ENCODE assay signal across 17 cellular contexts in genomic region chr10:119759832-119760231, GRCh38. TPM values are rescaled to one million over a fixed set of nuclear protein-coding genes. Genes with fewer than 3 reads are reported as not detected.
DNase-seq lines count a peak whose midpoint lies in the region; ATAC-seq and TF ChIP-seq lines count a peak whose summit lies in the region.
"Had no signal": no experiment of that assay in that cellular context is flagged by ENCODE, and none has a peak within 500 bp of the region (broad histone marks: within the 10 kb centered on the region; RNA-seq: fewer than 3 reads in every experiment).

No MANE protein-coding gene starts in this region.

- no peak overlapping the region for H3K14ac ChIP-seq in mesenchymal stem cell (ENCODE audit: low read length in 2 of 2)

- no peak overlapping the region for H3K23ac ChIP-seq in mesenchymal stem cell (ENCODE audit: low read length in 2 of 2)

- H2AK5ac ChIP-seq in mesenchymal stem cell (ENCODE audit: low read length, severe bottlenecking): no peak overlapping the region

- H3K27ac ChIP-seq in mesenchymal stem cell (ENCODE audit: low read length, poor library complexity, severe bottlenecking) (peak overlapping the region; percentile 73), upper lobe of right lung (no peak overlapping the region)
- H3K27ac ChIP-seq: HL-60, SJCRH30 had no signal

- no peaks in the 10 kb centered on the region for H3K9me3 ChIP-seq in mesenchymal stem cell (ENCODE audit: control insufficient read depth, low read length)
- no peaks in the 10 kb centered on the region for H3K9me3 ChIP-seq in upper lobe of right lung
- H3K9me3 ChIP-seq: SJCRH30 had no signal

- intact Hi-C loops in upper lobe of right lung (cut with DNase I): no loop called here

- no peak overlapping the region for H2BK12ac ChIP-seq in mesenchymal stem cell (ENCODE audit: low read length in 2 of 2)

- no peak overlapping the region for H2BK15ac ChIP-seq in mesenchymal stem cell (ENCODE audit: low read depth, poor library complexity, severe bottlenecking)

- no peak overlapping the region for H3K9ac ChIP-seq in mesenchymal stem cell (ENCODE audit: low read length)

- peak overlapping the region; percentile 19 for H2AFZ ChIP-seq in mesenchymal stem cell (ENCODE audit: low read depth, low read length)

- H4K91ac ChIP-seq in mesenchymal stem cell (ENCODE audit: low read length): no peak overlapping the region

- peak; percentile 11 for DNase-seq in HFFc6
- DNase-seq in astrocyte of the hippocampus (ENCODE audit: low read depth, low spot score): peak; percentile 74
- DNase-seq in mesenchymal stem cell: peak; percentile 85
- no peak for DNase-seq in upper lobe of right lung
- DNase-seq in endothelial cell (ENCODE audit: low spot score): no peak
- DNase-seq in AG08396 (ENCODE audit: low spot score): no peak
- no peak for DNase-seq in activated CD4-positive, alpha-beta T cell treated with anti-CD3 and anti-CD28 coated beads for 48 hours
- DNase-seq: amniotic stem cell; effector memory CD4-positive, alpha-beta T cell; midbrain; NCI-H2107; OCI-M1; right cardiac atrium; SJCRH30; stimulated activated CD4-positive, alpha-beta T cell treated with anti-CD3 and anti-CD28 coated beads, Interleukin-1b, Interleukin-23, amount 100 ng/mL, for 48 hours had no signal

- TF ChIP-seq CTCF in HFFc6 (IDR thresholded peaks at IDR 0.05) (no peak), upper lobe of right lung (IDR thresholded peaks at IDR 0.05) (no peak), endothelial cell (IDR thresholded peaks at IDR 0.05; ENCODE audit: unreplicated experiment) (no peak)

- H3K4me3 ChIP-seq in mesenchymal stem cell (ENCODE audit: insufficient read depth in 1 of 2, low read depth in 1 of 2, low read length in 2 of 2) (no peak overlapping the region), upper lobe of right lung (no peak overlapping the region)
- H3K4me3 ChIP-seq: SJCRH30 had no signal

- peak; percentile 93 for ATAC-seq in upper lobe of right lung
- ATAC-seq: right cardiac atrium had no signal

- H4K8ac ChIP-seq in mesenchymal stem cell (ENCODE audit: low read length): no peak overlapping the region

- H3K36me3 ChIP-seq in mesenchymal stem cell (ENCODE audit: control insufficient read depth in 1 of 2, insufficient read depth in 2 of 2, low read depth in 1 of 2, low read length in 2 of 2): peaks cover 0 to 2% of the 10 kb centered on the region in 2 experiments
- no peaks in the 10 kb centered on the region for H3K36me3 ChIP-seq in upper lobe of right lung
- H3K36me3 ChIP-seq: SJCRH30 had no signal

- no peak overlapping the region for H3K4me2 ChIP-seq in mesenchymal stem cell (ENCODE audit: low read length, poor library complexity, severe bottlenecking)

- H3K27ac Mint-ChIP-seq in HFFc6: peak overlapping the region; percentile 65
- no peak overlapping the region for H3K27ac Mint-ChIP-seq in endothelial cell (ENCODE audit: unreplicated experiment)
- H3K27ac Mint-ChIP-seq: stimulated activated naive CD8-positive, alpha-beta T cell treated with anti-CD3 and anti-CD28 coated beads, Interleukin-15, Interleukin-2, amounts not matched to agents 100 ng/mL and 50 ng/mL, for 24 hours had no signal

- no peak overlapping the region for H3K4ac ChIP-seq in mesenchymal stem cell (ENCODE audit: low read depth in 1 of 2, low read length in 2 of 2)

- H3K9me3 Mint-ChIP-seq in HFFc6 (no peaks in the 10 kb centered on the region), endothelial cell (ENCODE audit: unreplicated experiment) (no peaks in the 10 kb centered on the region)
- H3K9me3 Mint-ChIP-seq: stimulated activated naive CD8-positive, alpha-beta T cell treated with anti-CD3 and anti-CD28 coated beads, Interleukin-15, Interleukin-2, amounts not matched to agents 100 ng/mL and 50 ng/mL, for 24 hours had no signal

- peaks cover 5% of the 10 kb centered on the region for H3K36me3 Mint-ChIP-seq in HFFc6 (ENCODE audit: low read depth)
- H3K36me3 Mint-ChIP-seq in endothelial cell (ENCODE audit: low read depth, unreplicated experiment): peaks cover 5% of the 10 kb centered on the region

- H3K4me1 Mint-ChIP-seq in HFFc6 (ENCODE audit: low read depth) (peaks cover 73% of the 10 kb centered on the region), endothelial cell (ENCODE audit: unreplicated experiment) (no peaks in the 10 kb centered on the region)

- WGBS in mesenchymal stem cell: 36% methylated on average over 4 of the region's 5 CpGs

- H3K27me3 Mint-ChIP-seq in HFFc6 (ENCODE audit: insufficient read depth): no peaks in the 10 kb centered on the region; the same call in none of the 2 replicates
- H3K27me3 Mint-ChIP-seq in endothelial cell (ENCODE audit: unreplicated experiment): no peaks in the 10 kb centered on the region
- H3K27me3 Mint-ChIP-seq: stimulated activated naive CD8-positive, alpha-beta T cell treated with anti-CD3 and anti-CD28 coated beads, Interleukin-15, Interleukin-2, amounts not matched to agents 100 ng/mL and 50 ng/mL, for 24 hours had no signal

- H3K79me1 ChIP-seq in mesenchymal stem cell (replicated peaks; ENCODE audit: low read length, poor library complexity, severe bottlenecking): peaks cover 16% of the 10 kb centered on the region

- no peaks in the 10 kb centered on the region for H3K27me3 ChIP-seq in mesenchymal stem cell (ENCODE audit: control insufficient read depth in 1 of 2, insufficient read depth in 1 of 2, low read length in 2 of 2)
- no peaks in the 10 kb centered on the region for H3K27me3 ChIP-seq in upper lobe of right lung
- H3K27me3 ChIP-seq: SJCRH30 had no signal

- H3K18ac ChIP-seq in mesenchymal stem cell (ENCODE audit: low read depth in 1 of 2, low read length in 2 of 2): peak overlapping the region in 1 of 2 experiments; percentile 50

- H3K4me1 ChIP-seq in mesenchymal stem cell (ENCODE audit: control insufficient read depth, insufficient read depth, low read depth, low read length) (peaks cover 11% of the 10 kb centered on the region), upper lobe of right lung (peaks cover 3% of the 10 kb centered on the region)

- no peak overlapping the region for H2BK5ac ChIP-seq in mesenchymal stem cell (ENCODE audit: low read depth, low read length, poor library complexity, severe bottlenecking)

- H2BK120ac ChIP-seq in mesenchymal stem cell (ENCODE audit: low read depth, low read length): no peak overlapping the region

- peak overlapping the region; percentile 4; the same call in 1 of the 2 replicates for H3K4me3 Mint-ChIP-seq in HFFc6
- H3K4me3 Mint-ChIP-seq in endothelial cell (ENCODE audit: unreplicated experiment): no peak overlapping the region
- H3K4me3 Mint-ChIP-seq: stimulated activated naive CD8-positive, alpha-beta T cell treated with anti-CD3 and anti-CD28 coated beads, Interleukin-15, Interleukin-2, amounts not matched to agents 100 ng/mL and 50 ng/mL, for 24 hours had no signal

RNA-seq across cellular contexts. Expression of gene INPP5F, which starts 34.0 kb away (rescaled TPM):
- total RNA-seq in HFFc6 (2021; fragmentation: NEBNext Ultra II Directional; extraction: Animal tissue kit (Norgen Biotek cat#: 25700)): 10 to 100 TPM in 5 of 6 experiments, 1 to 10 TPM in 1; 8.7 to 12.8 (median 12.5) TPM
- polyA plus RNA-seq in mesenchymal stem cell (2013, experiment 1 of 2): 24.1 TPM
- polyA plus RNA-seq in mesenchymal stem cell (2013, experiment 2 of 2): 25.7 TPM
- total RNA-seq in upper lobe of right lung (13.9 TPM), endothelial cell (ENCODE audit: unreplicated experiment) (45.7 TPM)

Comparison
In these comparisons a context has a peak if more than half of its experiments do, and no peak if none do; other contexts are left out.
1. DNase-seq: peak in HFFc6 (single experiment), astrocyte of the hippocampus (single experiment) and mesenchymal stem cell (single experiment); none in upper lobe of right lung (single experiment), endothelial cell (single experiment), AG08396 (single experiment) and activated CD4-positive, alpha-beta T cell treated with anti-CD3 and anti-CD28 coated beads for 48 hours (single experiment).